ENCODE assay signal across 1 cellular context in the genomic region with DNA sequence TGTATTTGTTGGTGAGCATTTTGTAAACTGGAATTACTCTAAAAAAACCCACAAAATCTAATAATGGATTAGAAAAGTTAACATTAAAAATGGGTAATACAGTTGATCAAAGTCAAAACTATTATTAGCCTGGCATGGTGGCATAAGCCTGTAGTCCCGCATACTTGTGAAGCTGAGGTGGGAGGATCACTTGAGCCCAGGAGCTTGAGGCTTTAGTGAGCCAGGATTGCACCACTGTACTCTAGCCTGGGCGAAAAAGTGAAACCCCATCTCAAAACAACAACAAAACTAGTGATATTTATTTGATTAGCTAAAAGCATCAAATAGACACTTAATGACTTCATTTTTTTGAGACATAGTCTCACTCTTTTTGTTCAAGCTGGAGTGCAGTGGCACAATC.
A peak's percentile ranks its signal among the peaks of the same experiment; 100 is the strongest.
TF ChIP-seq lines count a peak whose summit lies in the region.

No MANE protein-coding gene starts in this region.

TF ChIP-seq in HEK293, 187 proteins besides CTCF, POLR2A, EP300 and RAD21:
- no peak for TF ChIP-seq KLF7 (tag by site-specific recombination; IDR thresholded peaks at IDR 0.05; ENCODE audit: borderline replicate concordance)
- no peak for TF ChIP-seq MZF1 (tag by site-specific recombination; IDR thresholded peaks at IDR 0.05; ENCODE audit: borderline replicate concordance)
- no peak for TF ChIP-seq ZNF785 (tag by site-specific recombination; IDR thresholded peaks at IDR 0.05)
- no peak for TF ChIP-seq ZNF223 (tag by site-specific recombination; IDR thresholded peaks at IDR 0.05)
- no peak for TF ChIP-seq ZNF433 (tag by site-specific recombination; IDR thresholded peaks at IDR 0.05; ENCODE audit: low read depth)
- no peak for TF ChIP-seq ZNF555 (tag by site-specific recombination; conservative IDR thresholded peaks at IDR 0.05)
- TF ChIP-seq ZBTB20 (tag by site-specific recombination; IDR thresholded peaks at IDR 0.05): no peak
- TF ChIP-seq, protein P1, sequence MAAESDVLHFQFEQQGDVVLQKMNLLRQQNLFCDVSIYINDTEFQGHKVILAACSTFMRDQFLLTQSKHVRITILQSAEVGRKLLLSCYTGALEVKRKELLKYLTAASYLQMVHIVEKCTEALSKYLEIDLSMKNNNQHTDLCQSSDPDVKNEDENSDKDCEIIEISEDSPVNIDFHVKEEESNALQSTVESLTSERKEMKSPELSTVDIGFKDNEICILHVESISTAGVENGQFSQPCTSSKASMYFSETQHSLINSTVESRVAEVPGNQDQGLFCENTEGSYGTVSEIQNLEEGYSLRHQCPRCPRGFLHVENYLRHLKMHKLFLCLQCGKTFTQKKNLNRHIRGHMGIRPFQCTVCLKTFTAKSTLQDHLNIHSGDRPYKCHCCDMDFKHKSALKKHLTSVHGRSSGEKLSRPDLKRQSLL (tag by site-specific recombination; IDR thresholded peaks at IDR 0.05): 0 out of 2 replicates have a peak, but pooled peaks have one; percentile 24
- TF ChIP-seq ZFP69B (tag by site-specific recombination; IDR thresholded peaks at IDR 0.05): no peak
- TF ChIP-seq ZNF155 (tag by site-specific recombination; IDR thresholded peaks at IDR 0.05): no peak
- no peak for TF ChIP-seq ZSCAN30 (tag by site-specific recombination; IDR thresholded peaks at IDR 0.05)
- TF ChIP-seq, protein P2, sequence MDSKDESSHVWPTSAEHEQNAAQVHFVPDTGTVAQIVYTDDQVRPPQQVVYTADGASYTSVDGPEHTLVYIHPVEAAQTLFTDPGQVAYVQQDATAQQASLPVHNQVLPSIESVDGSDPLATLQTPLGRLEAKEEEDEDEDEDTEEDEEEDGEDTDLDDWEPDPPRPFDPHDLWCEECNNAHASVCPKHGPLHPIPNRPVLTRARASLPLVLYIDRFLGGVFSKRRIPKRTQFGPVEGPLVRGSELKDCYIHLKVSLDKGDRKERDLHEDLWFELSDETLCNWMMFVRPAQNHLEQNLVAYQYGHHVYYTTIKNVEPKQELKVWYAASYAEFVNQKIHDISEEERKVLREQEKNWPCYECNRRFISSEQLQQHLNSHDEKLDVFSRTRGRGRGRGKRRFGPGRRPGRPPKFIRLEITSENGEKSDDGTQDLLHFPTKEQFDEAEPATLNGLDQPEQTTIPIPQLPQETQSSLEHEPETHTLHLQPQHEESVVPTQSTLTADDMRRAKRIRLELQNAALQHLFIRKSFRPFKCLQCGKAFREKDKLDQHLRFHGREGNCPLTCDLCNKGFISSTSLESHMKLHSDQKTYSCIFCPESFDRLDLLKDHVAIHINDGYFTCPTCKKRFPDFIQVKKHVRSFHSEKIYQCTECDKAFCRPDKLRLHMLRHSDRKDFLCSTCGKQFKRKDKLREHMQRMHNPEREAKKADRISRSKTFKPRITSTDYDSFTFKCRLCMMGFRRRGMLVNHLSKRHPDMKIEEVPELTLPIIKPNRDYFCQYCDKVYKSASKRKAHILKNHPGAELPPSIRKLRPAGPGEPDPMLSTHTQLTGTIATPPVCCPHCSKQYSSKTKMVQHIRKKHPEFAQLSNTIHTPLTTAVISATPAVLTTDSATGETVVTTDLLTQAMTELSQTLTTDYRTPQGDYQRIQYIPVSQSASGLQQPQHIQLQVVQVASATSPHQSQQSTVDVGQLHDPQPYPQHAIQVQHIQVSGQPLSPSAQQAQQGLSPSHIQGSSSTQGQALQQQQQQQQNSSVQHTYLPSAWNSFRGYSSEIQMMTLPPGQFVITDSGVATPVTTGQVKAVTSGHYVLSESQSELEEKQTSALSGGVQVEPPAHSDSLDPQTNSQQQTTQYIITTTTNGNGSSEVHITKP (tag by site-specific recombination; IDR thresholded peaks at IDR 0.05): 0 out of 2 replicates have a peak, but pooled peaks have one; percentile 29
